1 cellular context compared by ENCODE assay signal in genomic region chr2:134669731-134670669, GRCh38.
TF ChIP-seq lines count a peak whose summit lies in the region.

No MANE protein-coding gene starts in this region.

TF ChIP-seq in GM12878, 131 proteins besides CTCF, POLR2A, EP300 and RAD21 (continued from another document):
- no peak for TF ChIP-seq ZNF592 (IDR thresholded peaks at IDR 0.05)
